Comparison of ENCODE assay signal across 28 cellular contexts in the genomic region with DNA sequence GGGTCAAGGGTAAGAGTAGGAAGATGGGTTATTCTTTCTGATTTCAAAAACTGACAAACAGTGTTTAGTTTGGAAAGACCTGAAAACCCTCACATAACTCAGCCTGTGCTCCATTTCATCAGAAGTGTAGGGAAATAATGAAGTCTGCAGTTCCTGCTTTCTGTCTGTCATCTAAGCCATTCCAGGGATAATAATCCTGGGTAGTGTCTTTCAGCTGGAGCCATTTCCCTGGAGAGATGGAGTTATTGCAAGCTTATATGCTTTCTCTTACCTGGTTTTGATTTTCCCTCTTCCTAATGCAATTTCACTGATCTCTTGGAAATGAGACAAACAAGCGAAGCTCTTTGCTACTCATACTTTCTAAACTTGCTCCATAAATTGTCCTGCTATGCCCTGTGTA.
"Had no signal": no experiment of that assay in that cellular context is flagged by ENCODE, and none has a peak within 500 bp of the region (broad histone marks: within the 10 kb centered on the region; RNA-seq: fewer than 3 reads in every experiment).

No MANE protein-coding gene starts in this region.

- H3K4me1 Mint-ChIP-seq: neural progenitor cell; stimulated activated effector memory CD8-positive, alpha-beta T cell treated with anti-CD3 and anti-CD28 coated beads, Interleukin-12 subunit alpha, Interleukin-12 subunit beta, amount 100 ng/mL, for 72 hours; stimulated activated naive B cell treated with anti-CD40 and anti-IgM and Interleukin-4, amounts not matched to agents 10 μg/mL and 1 μg/mL and 100 μg/mL, for 72 hours had no signal

- DNase-seq: occipital lobe; ovary; posterior cingulate gyrus; psoas muscle; right cardiac atrium; right lobe of liver; sigmoid colon; small intestine; stimulated activated CD4-positive, alpha-beta T cell treated with anti-CD3 and anti-CD28 coated beads, Interleukin-15, amount 100 ng/mL, for 24 hours; stimulated activated CD4-positive, alpha-beta T cell treated with anti-CD3 and anti-CD28 coated beads, Interleukin-2, amount 100 ng/mL, for 24 hours; stimulated activated CD4-positive, alpha-beta T cell treated with anti-CD3 and anti-CD28 coated beads, Interleukin-2, amount 100 ng/mL, for 48 hours; stimulated activated CD4-positive, alpha-beta T cell treated with anti-CD3 and anti-CD28 coated beads, Interleukin-4, amount 100 ng/mL, for 24 hours; stimulated activated naive B cell treated with anti-CD40 and anti-IgM and Interleukin-4, amounts not matched to agents 10 μg/mL and 1 μg/mL and 100 μg/mL, for 72 hours; stimulated activated naive CD4-positive, alpha-beta T cell treated with Interleukin-2 at 50 U/mL for 16 hours; stomach; thyroid gland; trophoblast cell; upper lobe of left lung had no signal

- H3K4me1 ChIP-seq: neural progenitor cell, parathyroid adenoma, psoas muscle, right lobe of liver, thyroid gland, tibial nerve, upper lobe of left lung, vagina had no signal

- ATAC-seq: natural killer cell treated with Interleukin-12 subunit alpha and Interleukin-12 subunit beta and Interleukin-15 and Interleukin-18, amount 100 ng/mL, for 72 hours; psoas muscle; right cardiac atrium; right lobe of liver; stimulated activated effector memory CD8-positive, alpha-beta T cell treated with anti-CD3 and anti-CD28 coated beads, Interleukin-12 subunit alpha, Interleukin-12 subunit beta, amount 100 ng/mL, for 72 hours; stimulated activated naive B cell treated with anti-CD40 and anti-IgM and Interleukin-4, amounts not matched to agents 10 μg/mL and 1 μg/mL and 100 μg/mL, for 72 hours had no signal

- H3K27ac Mint-ChIP-seq: natural killer cell treated with Interleukin-12 subunit alpha and Interleukin-12 subunit beta and Interleukin-15 and Interleukin-18, amount 100 ng/mL, for 72 hours; neural progenitor cell; progenitor cell of endocrine pancreas; stimulated activated effector memory CD8-positive, alpha-beta T cell treated with anti-CD3 and anti-CD28 coated beads, Interleukin-12 subunit alpha, Interleukin-12 subunit beta, amount 100 ng/mL, for 72 hours; stimulated activated naive B cell treated with anti-CD40 and anti-IgM and Interleukin-4, amounts not matched to agents 10 μg/mL and 1 μg/mL and 100 μg/mL, for 72 hours; stimulated activated naive CD8-positive, alpha-beta T cell treated with anti-CD3 and anti-CD28 coated beads, Interleukin-15, Interleukin-2, amounts not matched to agents 100 ng/mL and 50 ng/mL, for 24 hours had no signal

- H3K36me3 Mint-ChIP-seq: neural progenitor cell; stimulated activated effector memory CD8-positive, alpha-beta T cell treated with anti-CD3 and anti-CD28 coated beads, Interleukin-12 subunit alpha, Interleukin-12 subunit beta, amount 100 ng/mL, for 72 hours; stimulated activated naive B cell treated with anti-CD40 and anti-IgM and Interleukin-4, amounts not matched to agents 10 μg/mL and 1 μg/mL and 100 μg/mL, for 72 hours had no signal

- H3K36me3 ChIP-seq: neural progenitor cell, ovary, right lobe of liver, sigmoid colon, stomach, thoracic aorta, thyroid gland, tibial nerve, upper lobe of left lung, vagina had no signal

- H3K4me3 Mint-ChIP-seq: natural killer cell treated with Interleukin-12 subunit alpha and Interleukin-12 subunit beta and Interleukin-15 and Interleukin-18, amount 100 ng/mL, for 72 hours; neural progenitor cell; stimulated activated effector memory CD8-positive, alpha-beta T cell treated with anti-CD3 and anti-CD28 coated beads, Interleukin-12 subunit alpha, Interleukin-12 subunit beta, amount 100 ng/mL, for 72 hours; stimulated activated naive B cell treated with anti-CD40 and anti-IgM and Interleukin-4, amounts not matched to agents 10 μg/mL and 1 μg/mL and 100 μg/mL, for 72 hours; stimulated activated naive CD8-positive, alpha-beta T cell treated with anti-CD3 and anti-CD28 coated beads, Interleukin-15, Interleukin-2, amounts not matched to agents 100 ng/mL and 50 ng/mL, for 24 hours had no signal

- FAIRE-seq: small intestine, urothelium cell line had no signal

- H3K9me3 ChIP-seq: ovary, psoas muscle, right lobe of liver, sigmoid colon, thoracic aorta, thyroid gland, tibial nerve, vagina had no signal

- H3K27me3 Mint-ChIP-seq: natural killer cell treated with Interleukin-12 subunit alpha and Interleukin-12 subunit beta and Interleukin-15 and Interleukin-18, amount 100 ng/mL, for 72 hours; stimulated activated naive B cell treated with anti-CD40 and anti-IgM and Interleukin-4, amounts not matched to agents 10 μg/mL and 1 μg/mL and 100 μg/mL, for 72 hours; stimulated activated naive CD8-positive, alpha-beta T cell treated with anti-CD3 and anti-CD28 coated beads, Interleukin-15, Interleukin-2, amounts not matched to agents 100 ng/mL and 50 ng/mL, for 24 hours had no signal

- H3K4me3 ChIP-seq: neural progenitor cell, ovary, psoas muscle, right lobe of liver, sigmoid colon, stomach, thoracic aorta, thyroid gland, tibial nerve, upper lobe of left lung, vagina had no signal

- H3K27ac ChIP-seq: neural progenitor cell, ovary, parathyroid adenoma, psoas muscle, right lobe of liver, stomach, thoracic aorta, thyroid gland, tibial nerve, upper lobe of left lung, vagina had no signal

- H3K27me3 ChIP-seq: neural progenitor cell, ovary, right lobe of liver, sigmoid colon, stomach, thyroid gland, tibial nerve, upper lobe of left lung, vagina had no signal
